1 cellular context compared by ENCODE assay signal in genomic region chr3:57709559-57709958, GRCh38.
TF ChIP-seq lines count a peak whose summit lies in the region.

No MANE protein-coding gene starts in this region.

TF ChIP-seq in endothelial cell of umbilical vein, 7 proteins besides CTCF, POLR2A, EP300 and RAD21:
- TF ChIP-seq FOS (IDR thresholded peaks at IDR 0.05; ENCODE audit: borderline replicate concordance, insufficient read depth, low read length), result peak; percentile 10
- TF ChIP-seq MYC (IDR thresholded peaks at IDR 0.05; ENCODE audit: low read depth, low read length), result no peak
